In the genomic region with DNA sequence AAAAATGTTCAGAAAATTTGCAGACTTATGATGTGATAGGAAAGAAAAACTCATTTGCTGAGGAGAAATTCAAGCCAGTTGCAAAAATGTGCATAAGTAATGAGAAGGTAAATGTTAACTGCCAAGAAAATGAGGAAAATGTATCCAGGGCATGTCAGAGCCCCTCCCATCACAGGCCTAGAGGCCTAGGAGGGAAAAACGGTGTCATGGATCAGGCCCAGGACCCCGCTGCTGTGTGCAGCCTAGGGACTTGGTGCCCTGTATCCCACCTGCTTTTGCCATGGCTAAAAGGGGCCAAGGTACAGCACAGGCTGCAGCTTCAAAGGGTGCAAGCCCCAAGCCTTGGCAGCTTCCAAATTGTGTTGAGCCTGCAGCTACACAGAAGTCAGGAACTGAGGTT, we compare ENCODE assay signal across 29 cellular contexts.
"Had no signal": no experiment of that assay in that cellular context is flagged by ENCODE, and none has a peak within 500 bp of the region (broad histone marks: within the 10 kb centered on the region; RNA-seq: fewer than 3 reads in every experiment).

No MANE protein-coding gene starts in this region.

- H3K9me3 ChIP-seq: colonic mucosa, gastrocnemius medialis had no signal

- H3K27me3 Mint-ChIP-seq: dendritic cell treated with granulocyte-macrophage colony-stimulating factor and Interleukin-4, amounts not matched to agents 40 ng/mL and 50 ng/mL, for 4 days; effector memory CD8-positive, alpha-beta T cell had no signal

- H3K27ac Mint-ChIP-seq: dendritic cell treated with granulocyte-macrophage colony-stimulating factor and Interleukin-4, amounts not matched to agents 40 ng/mL and 50 ng/mL, for 4 days; effector memory CD8-positive, alpha-beta T cell; endodermal cell had no signal

- H3K4me3 Mint-ChIP-seq: dendritic cell treated with granulocyte-macrophage colony-stimulating factor and Interleukin-4, amounts not matched to agents 40 ng/mL and 50 ng/mL, for 4 days; effector memory CD8-positive, alpha-beta T cell; endodermal cell had no signal

- ATAC-seq: effector memory CD8-positive, alpha-beta T cell; esophagus mucosa; foreskin keratinocyte; gastrocnemius medialis; gastroesophageal sphincter; heart left ventricle; heart right ventricle had no signal

- H3K4me3 ChIP-seq: colonic mucosa, coronary artery, dorsolateral prefrontal cortex, esophagus muscularis mucosa, esophagus squamous epithelium, gastrocnemius medialis, gastroesophageal sphincter, heart left ventricle, heart right ventricle had no signal

- H3K27me3 ChIP-seq: colonic mucosa, dorsolateral prefrontal cortex, esophagus muscularis mucosa, esophagus squamous epithelium, foreskin keratinocyte, gastrocnemius medialis, gastroesophageal sphincter, heart left ventricle, heart right ventricle had no signal

- H3K36me3 ChIP-seq: colonic mucosa, esophagus muscularis mucosa, esophagus squamous epithelium, gastrocnemius medialis, gastroesophageal sphincter, heart left ventricle, heart right ventricle had no signal

- FAIRE-seq: colon, endometrium, endothelial cell of umbilical vein, frontal cortex had no signal

- H3K27ac ChIP-seq: colonic mucosa, coronary artery, dorsolateral prefrontal cortex, epithelial cell of prostate, esophagus muscularis mucosa, esophagus squamous epithelium, foreskin keratinocyte, gastrocnemius medialis, gastroesophageal sphincter, heart left ventricle, heart right ventricle had no signal

- DNase-seq: colonic mucosa; cortex of kidney; dermis blood vessel endothelial cell; dorsolateral prefrontal cortex; effector CD4-positive, alpha-beta T cell; effector CD8-positive, alpha-beta T cell; effector memory CD4-positive, alpha-beta T cell; effector memory CD8-positive, alpha-beta T cell; endodermal cell; erythroblast; esophagus squamous epithelium; foreskin fibroblast; foreskin keratinocyte; foreskin melanocyte; gastrocnemius medialis; glutamatergic neuron; head of caudate nucleus; heart left ventricle; heart right ventricle had no signal

- H3K4me1 Mint-ChIP-seq: endodermal cell had no signal

- H3K4me1 ChIP-seq: colonic mucosa, esophagus muscularis mucosa, esophagus squamous epithelium, foreskin keratinocyte, gastrocnemius medialis, gastroesophageal sphincter, heart left ventricle, heart right ventricle had no signal
